In genomic region chr14:102351023-102351422, GRCh38 we compare ENCODE assay signal across 24 cellular contexts. TPM values are rescaled to one million over a fixed set of nuclear protein-coding genes. Genes with fewer than 3 reads are reported as not detected.
A peak's percentile ranks its signal among the peaks of the same experiment; 100 is the strongest.
DNase-seq lines count a peak whose midpoint lies in the region; ATAC-seq and TF ChIP-seq lines count a peak whose summit lies in the region.
"Had no signal": no experiment of that assay in that cellular context is flagged by ENCODE, and none has a peak within 500 bp of the region (broad histone marks: within the 10 kb centered on the region; RNA-seq: fewer than 3 reads in every experiment).

No MANE protein-coding gene starts in this region.

- H4K20me1 ChIP-seq in MM.1S (ENCODE audit: insufficient read depth, low read length), result no peaks in the 10 kb centered on the region

- peak overlapping the region; percentile 17 for H3K4me3 ChIP-seq in left ventricle myocardium inferior
- H3K4me3 ChIP-seq in upper lobe of right lung, result no peak overlapping the region
- H3K4me3 ChIP-seq in MM.1S (ENCODE audit: low read length), result no peak overlapping the region
- H3K4me3 ChIP-seq: A549, smooth muscle cell, vagina had no signal

- ATAC-seq in Right ventricle myocardium superior (ENCODE audit: poor library complexity) (peak; percentile 54), Right ventricle myocardium inferior (no peak), upper lobe of right lung (peak; percentile 70), GM19467 (IDR thresholded peaks at IDR 0.05; ENCODE audit: unreplicated experiment) (no peak)
- ATAC-seq: A549, natural killer cell had no signal

- no peak for TF ChIP-seq CTCF in left ventricle myocardium inferior (IDR thresholded peaks at IDR 0.05; ENCODE audit: borderline replicate concordance)
- no peak for TF ChIP-seq CTCF in osteocyte (IDR thresholded peaks at IDR 0.05)
- no peak for TF ChIP-seq CTCF in upper lobe of right lung (IDR thresholded peaks at IDR 0.05)
- no peak for TF ChIP-seq CTCF in GM13976 (IDR thresholded peaks at IDR 0.05; ENCODE audit: borderline replicate concordance, control extremely low read depth, extremely low read depth, insufficient read depth, missing control alignments)
- no peak for TF ChIP-seq CTCF in MM.1S (IDR thresholded peaks at IDR 0.05; ENCODE audit: low read length)

- no peak overlapping the region for H3K4me2 ChIP-seq in MM.1S (ENCODE audit: low read depth, low read length)
- H3K4me2 ChIP-seq: A549, KMS-11, smooth muscle cell had no signal

- H3K36me3 Mint-ChIP-seq in osteocyte (ENCODE audit: unreplicated experiment), result peaks cover 32% of the 10 kb centered on the region

- H3K79me2 ChIP-seq in MM.1S (ENCODE audit: low read length), result no peaks in the 10 kb centered on the region

- H3K4me3 Mint-ChIP-seq in osteocyte (ENCODE audit: unreplicated experiment), result no peak overlapping the region
- H3K4me3 Mint-ChIP-seq: H9; natural killer cell; stimulated activated naive CD8-positive, alpha-beta T cell treated with anti-CD3 and anti-CD28 coated beads, Interleukin-15, Interleukin-2, amounts not matched to agents 100 ng/mL and 50 ng/mL, for 24 hours had no signal

- no peaks in the 10 kb centered on the region for H3F3A ChIP-seq in MM.1S (ENCODE audit: insufficient read depth, low read length)

- H3K4me1 Mint-ChIP-seq in osteocyte (ENCODE audit: unreplicated experiment), result peaks cover 3% of the 10 kb centered on the region
- H3K4me1 Mint-ChIP-seq: H9 had no signal

- H3K27me3 ChIP-seq in left ventricle myocardium inferior (ENCODE audit: low read depth) (no peaks in the 10 kb centered on the region), upper lobe of right lung (no peaks in the 10 kb centered on the region), MM.1S (replicated peaks; ENCODE audit: insufficient read depth, low read length) (no peaks in the 10 kb centered on the region)
- H3K27me3 ChIP-seq: vagina had no signal

- DNase-seq in Right ventricle myocardium superior (no peak), Right ventricle myocardium inferior (ENCODE audit: missing footprints) (no peak), left ventricle myocardium inferior (peak; percentile 30), osteocyte (ENCODE audit: extremely low spot score, unreplicated experiment) (no peak), upper lobe of right lung (no peak), GM13976 (ENCODE audit: low spot score) (no peak), MM.1S (no peak)
- DNase-seq: activated CD4-positive, alpha-beta T cell treated with anti-CD3 and anti-CD28 coated beads for 4 hours; Calu3; H9; mesendoderm; MV-4-11; natural killer cell; NCI-H187; NCI-H774; SHP77; stimulated activated CD4-positive, alpha-beta T cell treated with anti-CD3 and anti-CD28 coated beads, Interleukin-4, amount 100 ng/mL, for 1 hour had no signal

- H3K9me3 ChIP-seq in left ventricle myocardium inferior (replicated peaks), result no peaks in the 10 kb centered on the region
- H3K9me3 ChIP-seq in upper lobe of right lung, result no peaks in the 10 kb centered on the region
- H3K9me3 ChIP-seq in MM.1S (replicated peaks; ENCODE audit: insufficient read depth, low read length), result no peaks in the 10 kb centered on the region
- H3K9me3 ChIP-seq: A549, vagina had no signal

- H2AFZ ChIP-seq in MM.1S (ENCODE audit: low read length), result no peak overlapping the region

- H3K9ac ChIP-seq in MM.1S (ENCODE audit: low read length), result no peak overlapping the region
- H3K9ac ChIP-seq: KMS-11 had no signal

- no peaks in the 10 kb centered on the region for H3K27me3 Mint-ChIP-seq in osteocyte (ENCODE audit: unreplicated experiment)
- H3K27me3 Mint-ChIP-seq: stimulated activated naive CD8-positive, alpha-beta T cell treated with anti-CD3 and anti-CD28 coated beads, Interleukin-15, Interleukin-2, amounts not matched to agents 100 ng/mL and 50 ng/mL, for 24 hours had no signal

- in situ Hi-C loops in GM13976 (cut with MboI; ENCODE audit: low sequenced_read_pairs, unreplicated experiment), result no loop called here

- H3K36me3 ChIP-seq in left ventricle myocardium inferior (peaks cover 85% of the 10 kb centered on the region), upper lobe of right lung (peaks cover 82% of the 10 kb centered on the region), MM.1S (replicated peaks; ENCODE audit: insufficient read depth, low read length) (no peaks in the 10 kb centered on the region)

- no peaks in the 10 kb centered on the region for H3K9me3 Mint-ChIP-seq in osteocyte (ENCODE audit: unreplicated experiment)
- H3K9me3 Mint-ChIP-seq: activated T-helper 2 cell treated with anti-CD3 and anti-CD28 coated beads, Interferon-gamma antibody, Interleukin-2, Interleukin-4, amounts not matched to agents 10 μg/mL and 5 μg/mL and 100 μg/mL, durations not matched to agents 14 hours and 24 hours and 36 hours; H9; natural killer cell; stimulated activated naive CD8-positive, alpha-beta T cell treated with anti-CD3 and anti-CD28 coated beads, Interleukin-15, Interleukin-2, amounts not matched to agents 100 ng/mL and 50 ng/mL, for 24 hours had no signal

- H3K27ac Mint-ChIP-seq in osteocyte (ENCODE audit: unreplicated experiment), result peak overlapping the region; percentile 38
- H3K27ac Mint-ChIP-seq: activated T-helper 2 cell treated with anti-CD3 and anti-CD28 coated beads, Interferon-gamma antibody, Interleukin-2, Interleukin-4, amounts not matched to agents 10 μg/mL and 5 μg/mL and 100 μg/mL, durations not matched to agents 14 hours and 24 hours and 36 hours; H9; natural killer cell; stimulated activated naive CD8-positive, alpha-beta T cell treated with anti-CD3 and anti-CD28 coated beads, Interleukin-15, Interleukin-2, amounts not matched to agents 100 ng/mL and 50 ng/mL, for 24 hours had no signal

- no peaks in the 10 kb centered on the region for H3K9me2 ChIP-seq in MM.1S (replicated peaks; ENCODE audit: insufficient read depth, low read length)

- peaks cover 31% of the 10 kb centered on the region for H3K4me1 ChIP-seq in left ventricle myocardium inferior
- peaks cover 9% of the 10 kb centered on the region for H3K4me1 ChIP-seq in upper lobe of right lung
- no peaks in the 10 kb centered on the region for H3K4me1 ChIP-seq in MM.1S (ENCODE audit: low read length)
- H3K4me1 ChIP-seq: A549, vagina had no signal

- H3K27ac ChIP-seq in left ventricle myocardium inferior (replicated peaks) (peak overlapping the region; percentile 81), upper lobe of right lung (peak overlapping the region; percentile 42), MM.1S (ENCODE audit: low read length) (no peak overlapping the region)
- H3K27ac ChIP-seq: A549, KMS-11, vagina had no signal

- intact Hi-C loops in Right ventricle myocardium superior (cut with DNase I) (no loop called here), Right ventricle myocardium inferior (cut with DNase I) (no loop called here), left ventricle myocardium inferior (cut with micrococcal nuclease) (no loop called here), upper lobe of right lung (cut with DNase I) (no loop called here)

RNA-seq across cellular contexts. Expression of gene CINP, which starts 11.7 kb away (rescaled TPM):
- total RNA-seq in Right ventricle myocardium superior (36.0 TPM), Right ventricle myocardium inferior (31.1 TPM), left ventricle myocardium inferior (33.4 TPM), osteocyte (26.9 and 30.7 TPM in 2 replicates), upper lobe of right lung (34.4 TPM)

RNA-seq across cellular contexts. Expression of gene TECPR2, which starts 11.7 kb away (rescaled TPM):
- total RNA-seq in Right ventricle myocardium superior, result 21.3 TPM
- total RNA-seq in Right ventricle myocardium inferior, result 19.4 TPM
- total RNA-seq in left ventricle myocardium inferior, result 20.0 TPM
- 26.9 and 32.9 TPM in 2 replicates for total RNA-seq in osteocyte
- total RNA-seq in upper lobe of right lung, result 21.4 TPM

RNA-seq across cellular contexts. Expression of gene ZNF839, which starts 31.5 kb away (rescaled TPM):
- total RNA-seq in Right ventricle myocardium superior, result 7.8 TPM
- total RNA-seq in Right ventricle myocardium inferior, result 7.6 TPM
- 6.9 TPM for total RNA-seq in left ventricle myocardium inferior
- 9.3 and 10.1 TPM in 2 replicates for total RNA-seq in osteocyte
- 10.1 TPM for total RNA-seq in upper lobe of right lung

RNA-seq across cellular contexts. Expression of gene MOK, which starts 46.1 kb away (rescaled TPM):
- total RNA-seq in Right ventricle myocardium superior (10.8 TPM), Right ventricle myocardium inferior (9.4 TPM), left ventricle myocardium inferior (12.2 TPM), osteocyte (5.8 and 9.5 TPM in 2 replicates), upper lobe of right lung (6.3 TPM)

Comparison
In these comparisons a context has a peak if more than half of its experiments do, and no peak if none do; other contexts are left out.
1. ATAC-seq: peak in Right ventricle myocardium superior (single experiment) and upper lobe of right lung (single experiment); none in Right ventricle myocardium inferior (single experiment) and GM19467 (single experiment).